ENCODE assay signal across 25 cellular contexts in the genomic region with DNA sequence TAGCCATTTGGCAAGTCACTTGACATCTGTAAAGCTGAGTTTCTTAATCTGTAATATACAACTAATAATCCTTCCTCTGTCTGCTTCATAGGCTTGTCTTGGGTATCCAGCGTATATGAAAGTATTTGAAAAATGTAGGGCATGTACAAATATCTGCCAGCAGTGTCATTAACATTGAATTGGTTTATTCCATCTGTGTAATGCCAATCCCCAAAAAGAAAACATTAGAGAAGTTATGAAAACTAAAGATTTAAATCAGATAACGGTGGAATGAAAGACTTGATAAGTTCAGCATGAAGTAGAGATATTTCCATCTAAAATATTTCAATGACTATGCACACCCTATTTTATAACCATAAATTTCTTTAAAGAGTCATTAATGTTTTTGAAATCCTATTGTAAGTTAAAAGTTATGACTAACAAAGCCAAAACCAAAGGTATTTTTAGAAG. TPM values are rescaled to one million over a fixed set of nuclear protein-coding genes. Genes with fewer than 3 reads are reported as not detected.
DNase-seq lines count a peak whose midpoint lies in the region; FAIRE-seq and TF ChIP-seq lines count a peak whose summit lies in the region.
"Had no signal": no experiment of that assay in that cellular context is flagged by ENCODE, and none has a peak within 500 bp of the region (broad histone marks: within the 10 kb centered on the region; RNA-seq: fewer than 3 reads in every experiment).

No MANE protein-coding gene starts in this region.

- H3K9me3 Mint-ChIP-seq in activated CD4-positive, alpha-beta T cell treated with anti-CD3 and anti-CD28 coated beads, Interleukin-2, amount 10 ng/mL, durations not matched to agents 24 days and 14 days = no peaks in the 10 kb centered on the region
- H3K9me3 Mint-ChIP-seq: CD4-positive, CD25-positive, alpha-beta regulatory T cell; dendritic cell treated with granulocyte-macrophage colony-stimulating factor and Interleukin-4, amounts not matched to agents 40 ng/mL and 50 ng/mL, for 4 days; memory B cell; natural killer cell treated with Interleukin-12 subunit alpha and Interleukin-12 subunit beta and Interleukin-15 and Interleukin-18, amount 100 ng/mL, for 72 hours; type B pancreatic cell had no signal

- no peaks in the 10 kb centered on the region for H3K79me2 ChIP-seq in GM23248 (ENCODE audit: insufficient read depth)

- no peak for FAIRE-seq in urothelium cell line (lab: Jason Lieb, UNC)
- FAIRE-seq: islet of Langerhans had no signal

- 0 out of 2 replicates have a peak overlapping the region, but pooled peaks have one; percentile 3 for H3K27ac ChIP-seq in GM23248
- H3K27ac ChIP-seq in Peyer's patch = no peak overlapping the region
- H3K27ac ChIP-seq: body of pancreas, heart right ventricle, HL-60, psoas muscle had no signal

- no peaks in the 10 kb centered on the region for H3K9me2 ChIP-seq in GM23248 (ENCODE audit: insufficient read depth)

- H3K27me3 ChIP-seq in GM23248 (replicated peaks; ENCODE audit: insufficient read depth) (no peaks in the 10 kb centered on the region), Peyer's patch (no peaks in the 10 kb centered on the region)
- H3K27me3 ChIP-seq: body of pancreas had no signal

- H3K4me1 Mint-ChIP-seq in activated CD4-positive, alpha-beta T cell treated with anti-CD3 and anti-CD28 coated beads, Interleukin-2, amount 10 ng/mL, durations not matched to agents 24 days and 14 days = no peaks in the 10 kb centered on the region
- H3K4me1 Mint-ChIP-seq: CD4-positive, CD25-positive, alpha-beta regulatory T cell; memory B cell had no signal

- DNase-seq in GM23248 (peak; percentile 31), amniotic stem cell (lab: John Stamatoyannopoulos, UW) (peak; percentile 3), foreskin melanocyte (peak; percentile 44), urothelium cell line (ENCODE audit: low spot score) (peak; percentile 11), DMS153 treated with DMSO at 0.1 percent for 48 hours (lab: John Stamatoyannopoulos, UW; ENCODE audit: unreplicated experiment) (no peak), Peyer's patch (no peak)
- no peak for DNase-seq in activated CD4-positive, alpha-beta T cell treated with anti-CD3 and anti-CD28 coated beads, Interleukin-2, amount 10 ng/mL, durations not matched to agents 24 days and 14 days
- DNase-seq in stimulated activated CD4-positive, alpha-beta T cell treated with anti-CD3 and anti-CD28 coated beads, Interleukin-2, amount 100 ng/mL, for 24 hours = no peak
- DNase-seq: activated CD4-positive, alpha-beta T cell treated with anti-CD3 and anti-CD28 coated beads, Interleukin-2, amount 50 U/mL, for 1 hour; activated naive CD4-positive, alpha-beta T cell; body of pancreas; CD4-positive, CD25-positive, alpha-beta regulatory T cell; heart right ventricle; Karpas-422; NCI-H1105; NCI-H2171; NCI-H82; psoas muscle; stimulated activated naive CD4-positive, alpha-beta T cell treated with Interleukin-2 at 50 U/mL for 16 hours had no signal

- 2 to 3% methylated on average over 2 of the region's 2 CpGs for WGBS in GM23248 (ENCODE audit: low coverage in 1 of 2, low lambda C conversion rate in 2 of 2, missing lambda C conversion rate in 2 of 2), 2 experiments

- peaks cover 8% of the 10 kb centered on the region for H3F3A ChIP-seq in GM23248 (ENCODE audit: insufficient read depth)

- H3K9me3 ChIP-seq in GM23248 (ENCODE audit: low read depth) (no peaks in the 10 kb centered on the region), Peyer's patch (no peaks in the 10 kb centered on the region)
- H3K9me3 ChIP-seq: body of pancreas, heart right ventricle, psoas muscle had no signal

- TF ChIP-seq CTCF in Peyer's patch (IDR thresholded peaks at IDR 0.05) = no peak

- no peaks in the 10 kb centered on the region for H4K20me1 ChIP-seq in GM23248 (ENCODE audit: insufficient read depth)

- no peak overlapping the region for H3K4me2 ChIP-seq in GM23248 (ENCODE audit: unreplicated experiment)

- in situ Hi-C loops in GM23248 (cut with MboI) = no loop called here

- TF ChIP-seq POLR2A in Peyer's patch (IDR thresholded peaks at IDR 0.05) = no peak

- H3K4me3 ChIP-seq in GM23248 = no peak overlapping the region
- no peak overlapping the region for H3K4me3 ChIP-seq in Peyer's patch
- H3K4me3 ChIP-seq: body of pancreas, heart right ventricle, psoas muscle had no signal

- no peak overlapping the region for H2AFZ ChIP-seq in GM23248

- no peak overlapping the region for H3K4me3 Mint-ChIP-seq in activated CD4-positive, alpha-beta T cell treated with anti-CD3 and anti-CD28 coated beads, Interleukin-2, amount 10 ng/mL, durations not matched to agents 24 days and 14 days
- H3K4me3 Mint-ChIP-seq: CD4-positive, CD25-positive, alpha-beta regulatory T cell; dendritic cell treated with granulocyte-macrophage colony-stimulating factor and Interleukin-4, amounts not matched to agents 40 ng/mL and 50 ng/mL, for 4 days; memory B cell; natural killer cell treated with Interleukin-12 subunit alpha and Interleukin-12 subunit beta and Interleukin-15 and Interleukin-18, amount 100 ng/mL, for 72 hours; type B pancreatic cell had no signal

- intact Hi-C loops in activated CD4-positive, alpha-beta T cell treated with anti-CD3 and anti-CD28 coated beads, Interleukin-2, amount 10 ng/mL, durations not matched to agents 24 days and 14 days (cut with micrococcal nuclease) = no loop called here

- peaks cover 25% of the 10 kb centered on the region for H3K27me3 Mint-ChIP-seq in activated CD4-positive, alpha-beta T cell treated with anti-CD3 and anti-CD28 coated beads, Interleukin-2, amount 10 ng/mL, durations not matched to agents 24 days and 14 days
- H3K27me3 Mint-ChIP-seq: memory B cell; natural killer cell treated with Interleukin-12 subunit alpha and Interleukin-12 subunit beta and Interleukin-15 and Interleukin-18, amount 100 ng/mL, for 72 hours; type B pancreatic cell had no signal

- no peak overlapping the region for H3K9ac ChIP-seq in GM23248

- no peaks in the 10 kb centered on the region for H3K36me3 Mint-ChIP-seq in activated CD4-positive, alpha-beta T cell treated with anti-CD3 and anti-CD28 coated beads, Interleukin-2, amount 10 ng/mL, durations not matched to agents 24 days and 14 days (ENCODE audit: low read depth)
- H3K36me3 Mint-ChIP-seq: CD4-positive, CD25-positive, alpha-beta regulatory T cell; memory B cell; natural killer cell treated with Interleukin-12 subunit alpha and Interleukin-12 subunit beta and Interleukin-15 and Interleukin-18, amount 100 ng/mL, for 72 hours; type B pancreatic cell had no signal

- H3K36me3 ChIP-seq in GM23248 (ENCODE audit: low read depth) (no peaks in the 10 kb centered on the region), Peyer's patch (no peaks in the 10 kb centered on the region)
- H3K36me3 ChIP-seq: heart right ventricle had no signal

- H3K4me1 ChIP-seq in GM23248 (ENCODE audit: insufficient read depth) (peaks cover 10% of the 10 kb centered on the region), Peyer's patch (no peaks in the 10 kb centered on the region)
- H3K4me1 ChIP-seq: body of pancreas, heart right ventricle, psoas muscle had no signal

- H3K27ac Mint-ChIP-seq in activated CD4-positive, alpha-beta T cell treated with anti-CD3 and anti-CD28 coated beads, Interleukin-2, amount 10 ng/mL, durations not matched to agents 24 days and 14 days = no peak overlapping the region
- H3K27ac Mint-ChIP-seq: CD4-positive, CD25-positive, alpha-beta regulatory T cell; dendritic cell treated with granulocyte-macrophage colony-stimulating factor and Interleukin-4, amounts not matched to agents 40 ng/mL and 50 ng/mL, for 4 days; memory B cell; natural killer cell treated with Interleukin-12 subunit alpha and Interleukin-12 subunit beta and Interleukin-15 and Interleukin-18, amount 100 ng/mL, for 72 hours; type B pancreatic cell had no signal

RNA-seq across cellular contexts. Expression of gene RTKN2, which starts 9.8 kb away (rescaled TPM):
- under 0.01 and 0.11 TPM in 2 replicates for total RNA-seq in GM23248 (2014; rRNA removed; shearing (Covaris generic))
- 0.15 and 0.41 TPM in 2 replicates for polyA plus RNA-seq in GM23248 (2016; fragmentation: Nextera tagmentation; extraction: Ambion mirVana)
- 2.7 and 3.4 TPM in 2 replicates for total RNA-seq in activated CD4-positive, alpha-beta T cell treated with anti-CD3 and anti-CD28 coated beads, Interleukin-2, amount 10 ng/mL, durations not matched to agents 24 days and 14 days
- total RNA-seq in Peyer's patch = 1 to 10 TPM; 1.3 to 5.8 (median 1.7) TPM

Comparison
In these comparisons a context has a peak if more than half of its experiments do, and no peak if none do; other contexts are left out.
1. DNase-seq: peak in GM23248 (single experiment), amniotic stem cell (single experiment), foreskin melanocyte (single experiment) and urothelium cell line (single experiment); none in activated CD4-positive, alpha-beta T cell treated with anti-CD3 and anti-CD28 coated beads, Interleukin-2, amount 10 ng/mL, durations not matched to agents 24 days and 14 days (single experiment), DMS153 treated with DMSO at 0.1 percent for 48 hours (single experiment), Peyer's patch (0 of 3) and stimulated activated CD4-positive, alpha-beta T cell treated with anti-CD3 and anti-CD28 coated beads, Interleukin-2, amount 100 ng/mL, for 24 hours (0 of 2).